Comparison of ENCODE assay signal across 9 cellular contexts in genomic region chr4:84493092-84493850, GRCh38. TPM values are rescaled to one million over a fixed set of nuclear protein-coding genes. Genes with fewer than 3 reads are reported as not detected.
DNase-seq lines count a peak whose midpoint lies in the region; ATAC-seq, FAIRE-seq and TF ChIP-seq lines count a peak whose summit lies in the region.
"Had no signal": no experiment of that assay in that cellular context is flagged by ENCODE, and none has a peak within 500 bp of the region (broad histone marks: within the 10 kb centered on the region; RNA-seq: fewer than 3 reads in every experiment).

No MANE protein-coding gene starts in this region.

- no peak for DNase-seq in activated CD8-positive, alpha-beta memory T cell treated with anti-CD3 and anti-CD28 coated beads, Interleukin-2, amount 10 ng/mL, durations not matched to agents 7 days and 5 days
- no peak for DNase-seq in activated CD8-positive, alpha-beta memory T cell treated with anti-CD3 and anti-CD28 coated beads for 24 hours
- DNase-seq in activated CD4-positive, alpha-beta memory T cell treated with anti-CD3 and anti-CD28 coated beads, Interleukin-2, amount 10 ng/mL, durations not matched to agents 7 days and 5 days: no peak
- no peak for DNase-seq in GM12892 (ENCODE audit: insufficient read length)
- no peak for DNase-seq in cerebellum (ENCODE audit: low spot score)
- DNase-seq: activated CD4-positive, CD25-positive, alpha-beta regulatory T cell treated with anti-CD3 and anti-CD28 coated beads, Interleukin-2, amount 50 U/mL, for 72 hours had no signal

- no peak overlapping the region for H3K27ac ChIP-seq in iPS-18a (ENCODE audit: low read length)

- no peaks in the 10 kb centered on the region for H3K9me3 ChIP-seq in iPS-18a (ENCODE audit: control insufficient read depth, low read depth, low read length)

- CTCF ChIA-PET in activated CD8-positive, alpha-beta memory T cell treated with anti-CD3 and anti-CD28 coated beads, Interleukin-2, amount 10 ng/mL, durations not matched to agents 7 days and 5 days (lab: Charles Lee): no interaction called here
- CTCF ChIA-PET in activated CD4-positive, alpha-beta memory T cell treated with anti-CD3 and anti-CD28 coated beads, Interleukin-2, amount 10 ng/mL, durations not matched to agents 7 days and 5 days (lab: Charles Lee): no interaction called here

- peaks cover 83% of the 10 kb centered on the region for H3K27me3 Mint-ChIP-seq in activated CD8-positive, alpha-beta memory T cell treated with anti-CD3 and anti-CD28 coated beads, Interleukin-2, amount 10 ng/mL, durations not matched to agents 7 days and 5 days
- H3K27me3 Mint-ChIP-seq in activated CD4-positive, alpha-beta memory T cell treated with anti-CD3 and anti-CD28 coated beads, Interleukin-2, amount 10 ng/mL, durations not matched to agents 7 days and 5 days: peaks cover 84% of the 10 kb centered on the region
- peaks cover 91% of the 10 kb centered on the region for H3K27me3 Mint-ChIP-seq in stimulated activated naive CD8-positive, alpha-beta T cell treated with anti-CD3 and anti-CD28 coated beads, Interleukin-15, Interleukin-2, amounts not matched to agents 100 ng/mL and 50 ng/mL, for 24 hours

- no peak for TF ChIP-seq POLR2A in GM12892 (IDR thresholded peaks at IDR 0.05; ENCODE audit: low read depth, low read length)

- peaks cover 100% of the 10 kb centered on the region for H3K27me3 ChIP-seq in iPS-18a (ENCODE audit: control insufficient read depth, insufficient read depth, low read length)

- peaks cover 8% of the 10 kb centered on the region for H3K4me1 Mint-ChIP-seq in activated CD8-positive, alpha-beta memory T cell treated with anti-CD3 and anti-CD28 coated beads, Interleukin-2, amount 10 ng/mL, durations not matched to agents 7 days and 5 days
- peaks cover 8% of the 10 kb centered on the region for H3K4me1 Mint-ChIP-seq in activated CD4-positive, alpha-beta memory T cell treated with anti-CD3 and anti-CD28 coated beads, Interleukin-2, amount 10 ng/mL, durations not matched to agents 7 days and 5 days
- H3K4me1 Mint-ChIP-seq in stimulated activated naive CD8-positive, alpha-beta T cell treated with anti-CD3 and anti-CD28 coated beads, Interleukin-15, Interleukin-2, amounts not matched to agents 100 ng/mL and 50 ng/mL, for 24 hours (ENCODE audit: low read depth): peaks cover 21% of the 10 kb centered on the region

- H3K4me3 Mint-ChIP-seq in activated CD8-positive, alpha-beta memory T cell treated with anti-CD3 and anti-CD28 coated beads, Interleukin-2, amount 10 ng/mL, durations not matched to agents 7 days and 5 days: peak overlapping the region; percentile 13
- H3K4me3 Mint-ChIP-seq in activated CD4-positive, alpha-beta memory T cell treated with anti-CD3 and anti-CD28 coated beads, Interleukin-2, amount 10 ng/mL, durations not matched to agents 7 days and 5 days: peak overlapping the region; percentile 32
- peak overlapping the region; percentile 49 for H3K4me3 Mint-ChIP-seq in stimulated activated naive CD8-positive, alpha-beta T cell treated with anti-CD3 and anti-CD28 coated beads, Interleukin-15, Interleukin-2, amounts not matched to agents 100 ng/mL and 50 ng/mL, for 24 hours

- POLR2A ChIA-PET in activated CD4-positive, alpha-beta memory T cell treated with anti-CD3 and anti-CD28 coated beads, Interleukin-2, amount 10 ng/mL, durations not matched to agents 7 days and 5 days (lab: Charles Lee): no interaction called here

- ATAC-seq in activated CD8-positive, alpha-beta memory T cell treated with anti-CD3 and anti-CD28 coated beads, Interleukin-2, amount 10 ng/mL, durations not matched to agents 7 days and 5 days: no peak
- no peak for ATAC-seq in HG02973 (IDR thresholded peaks at IDR 0.05; ENCODE audit: unreplicated experiment)

- peak overlapping the region; percentile 64 for H3K4me3 ChIP-seq in iPS-18a (ENCODE audit: low read length)

- peaks cover 31% of the 10 kb centered on the region for H3K4me1 ChIP-seq in iPS-18a (ENCODE audit: control insufficient read depth, low read depth, low read length)

- H3K27ac Mint-ChIP-seq in activated CD8-positive, alpha-beta memory T cell treated with anti-CD3 and anti-CD28 coated beads, Interleukin-2, amount 10 ng/mL, durations not matched to agents 7 days and 5 days: no peak overlapping the region
- H3K27ac Mint-ChIP-seq in activated CD4-positive, alpha-beta memory T cell treated with anti-CD3 and anti-CD28 coated beads, Interleukin-2, amount 10 ng/mL, durations not matched to agents 7 days and 5 days: peak overlapping the region; percentile 10
- H3K27ac Mint-ChIP-seq in stimulated activated naive CD8-positive, alpha-beta T cell treated with anti-CD3 and anti-CD28 coated beads, Interleukin-15, Interleukin-2, amounts not matched to agents 100 ng/mL and 50 ng/mL, for 24 hours: peak overlapping the region; percentile 21

- H3K9me3 Mint-ChIP-seq in activated CD8-positive, alpha-beta memory T cell treated with anti-CD3 and anti-CD28 coated beads, Interleukin-2, amount 10 ng/mL, durations not matched to agents 7 days and 5 days (ENCODE audit: low read depth): no peaks in the 10 kb centered on the region
- H3K9me3 Mint-ChIP-seq in activated CD4-positive, alpha-beta memory T cell treated with anti-CD3 and anti-CD28 coated beads, Interleukin-2, amount 10 ng/mL, durations not matched to agents 7 days and 5 days: no peaks in the 10 kb centered on the region
- peaks cover 5% of the 10 kb centered on the region for H3K9me3 Mint-ChIP-seq in stimulated activated naive CD8-positive, alpha-beta T cell treated with anti-CD3 and anti-CD28 coated beads, Interleukin-15, Interleukin-2, amounts not matched to agents 100 ng/mL and 50 ng/mL, for 24 hours

- peaks cover 2% of the 10 kb centered on the region for H3K36me3 Mint-ChIP-seq in activated CD8-positive, alpha-beta memory T cell treated with anti-CD3 and anti-CD28 coated beads, Interleukin-2, amount 10 ng/mL, durations not matched to agents 7 days and 5 days
- H3K36me3 Mint-ChIP-seq in activated CD4-positive, alpha-beta memory T cell treated with anti-CD3 and anti-CD28 coated beads, Interleukin-2, amount 10 ng/mL, durations not matched to agents 7 days and 5 days (ENCODE audit: low read depth): peaks cover 4% of the 10 kb centered on the region
- H3K36me3 Mint-ChIP-seq in stimulated activated naive CD8-positive, alpha-beta T cell treated with anti-CD3 and anti-CD28 coated beads, Interleukin-15, Interleukin-2, amounts not matched to agents 100 ng/mL and 50 ng/mL, for 24 hours (ENCODE audit: low read depth): peaks cover 4% of the 10 kb centered on the region

- peak overlapping the region; percentile 13 for H3K9ac ChIP-seq in iPS-18a (ENCODE audit: low read length)

- no peaks in the 10 kb centered on the region for H3K36me3 ChIP-seq in iPS-18a (ENCODE audit: control insufficient read depth, low read depth, low read length)

- FAIRE-seq in GM12892 (lab: Jason Lieb, UNC): no peak

RNA-seq across cellular contexts. Expression of gene NKX6-1, which starts 5.8 kb away (rescaled TPM):
- total RNA-seq in activated CD8-positive, alpha-beta memory T cell treated with anti-CD3 and anti-CD28 coated beads, Interleukin-2, amount 10 ng/mL, durations not matched to agents 7 days and 5 days: not detected
- total RNA-seq in activated CD4-positive, alpha-beta memory T cell treated with anti-CD3 and anti-CD28 coated beads, Interleukin-2, amount 10 ng/mL, durations not matched to agents 7 days and 5 days: not detected
- polyA plus RNA-seq in GM12892 (2012; ENCODE audit: missing spikeins): not detected
- total RNA-seq in cerebellum: 0.09 TPM
